In the genomic region with DNA sequence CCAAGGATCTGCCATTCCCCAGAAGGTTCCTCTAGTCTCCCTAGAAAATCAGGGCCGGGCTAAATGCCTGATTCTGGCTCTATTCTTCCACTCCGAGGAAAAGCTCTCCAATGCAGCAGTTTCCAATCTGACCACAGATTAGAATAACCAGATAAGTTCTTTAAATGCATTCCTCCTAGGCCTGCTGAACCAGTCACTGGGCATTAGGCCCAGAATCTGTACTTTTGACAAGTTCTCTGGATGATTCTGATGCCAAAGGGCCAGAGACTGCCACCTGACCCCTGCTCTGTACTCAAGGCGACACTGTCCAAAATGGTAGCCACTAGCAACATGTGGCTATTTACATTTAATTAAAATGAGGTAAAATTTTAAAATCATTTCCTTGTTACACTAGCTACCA, we compare ENCODE assay signal across 10 cellular contexts.
DNase-seq lines count a peak whose midpoint lies in the region; ATAC-seq and TF ChIP-seq lines count a peak whose summit lies in the region.
"Had no signal": no experiment of that assay in that cellular context is flagged by ENCODE, and none has a peak within 500 bp of the region (broad histone marks: within the 10 kb centered on the region; RNA-seq: fewer than 3 reads in every experiment).

No MANE protein-coding gene starts in this region.

- H3K4me1 ChIP-seq in effector memory CD4-positive, alpha-beta T cell (ENCODE audit: control insufficient read depth, insufficient read depth, low read length, poor library complexity, severe bottlenecking): peaks cover 15% of the 10 kb centered on the region
- H3K4me1 ChIP-seq in neutrophil (ENCODE audit: control insufficient read depth in 1 of 2, insufficient read depth in 1 of 2, low read depth in 1 of 2, low read length in 1 of 2): peaks cover 61 to 75% of the 10 kb centered on the region in 2 experiments

- H3K4me3 ChIP-seq in effector memory CD4-positive, alpha-beta T cell (ENCODE audit: insufficient read depth, low read depth, low read length, poor library complexity, severe bottlenecking): no peak overlapping the region
- H3K4me3 ChIP-seq in neutrophil (ENCODE audit: low read depth in 1 of 2, low read length in 1 of 2): no peak overlapping the region

- H3K27ac ChIP-seq in effector memory CD4-positive, alpha-beta T cell (ENCODE audit: insufficient read depth, low read length, poor library complexity, severe bottlenecking): peak overlapping the region; percentile 9
- peak overlapping the region; percentile 90 for H3K27ac ChIP-seq in neutrophil

- no peak for ATAC-seq in HG03159 (IDR thresholded peaks at IDR 0.05; ENCODE audit: unreplicated experiment)

- peaks cover 28% of the 10 kb centered on the region for H3K36me3 ChIP-seq in effector memory CD4-positive, alpha-beta T cell (ENCODE audit: control insufficient read depth, insufficient read depth, low read length)
- peaks cover under 1% of the 10 kb centered on the region for H3K36me3 ChIP-seq in neutrophil

- no peaks in the 10 kb centered on the region for H3K9me3 ChIP-seq in effector memory CD4-positive, alpha-beta T cell (ENCODE audit: control insufficient read depth, low read length)
- no peaks in the 10 kb centered on the region for H3K9me3 ChIP-seq in neutrophil

- no peaks in the 10 kb centered on the region for H3K27me3 ChIP-seq in effector memory CD4-positive, alpha-beta T cell (replicated peaks; ENCODE audit: control insufficient read depth, insufficient read depth, low read length, poor library complexity, severe bottlenecking)
- H3K27me3 ChIP-seq in neutrophil: no peaks in the 10 kb centered on the region

- peak; percentile 49 for DNase-seq in AG09319 (ENCODE audit: extremely low read depth, low read depth)
- DNase-seq in NCI-H226: peak; percentile 95
- DNase-seq in effector memory CD4-positive, alpha-beta T cell: no peak
- DNase-seq in SHP77 treated with DMSO at 0.1 percent for 48 hours (lab: John Stamatoyannopoulos, UW): no peak
- no peak for DNase-seq in DMS79 (lab: John Stamatoyannopoulos, UW)
- DNase-seq in GM13976 (ENCODE audit: low spot score): no peak
- DNase-seq: naive B cell, NCI-H69 had no signal

- TF ChIP-seq CTCF in AG09319 (IDR thresholded peaks at IDR 0.05; ENCODE audit: low read depth, low read length): no peak
- no peak for TF ChIP-seq CTCF in neutrophil (IDR thresholded peaks at IDR 0.05)
- TF ChIP-seq CTCF in GM13976 (IDR thresholded peaks at IDR 0.05; ENCODE audit: borderline replicate concordance, control extremely low read depth, extremely low read depth, insufficient read depth, missing control alignments): no peak

- in situ Hi-C loops in GM13976 (cut with MboI; ENCODE audit: low sequenced_read_pairs, unreplicated experiment): no loop called here

Comparison
In these comparisons a context has a peak if more than half of its experiments do, and no peak if none do; other contexts are left out.
1. DNase-seq: peak in AG09319 (single experiment) and NCI-H226 (single experiment); none in effector memory CD4-positive, alpha-beta T cell (0 of 3), SHP77 treated with DMSO at 0.1 percent for 48 hours (single experiment), DMS79 (single experiment) and GM13976 (single experiment).